Comparison of ENCODE assay signal across 21 cellular contexts in the genomic region with DNA sequence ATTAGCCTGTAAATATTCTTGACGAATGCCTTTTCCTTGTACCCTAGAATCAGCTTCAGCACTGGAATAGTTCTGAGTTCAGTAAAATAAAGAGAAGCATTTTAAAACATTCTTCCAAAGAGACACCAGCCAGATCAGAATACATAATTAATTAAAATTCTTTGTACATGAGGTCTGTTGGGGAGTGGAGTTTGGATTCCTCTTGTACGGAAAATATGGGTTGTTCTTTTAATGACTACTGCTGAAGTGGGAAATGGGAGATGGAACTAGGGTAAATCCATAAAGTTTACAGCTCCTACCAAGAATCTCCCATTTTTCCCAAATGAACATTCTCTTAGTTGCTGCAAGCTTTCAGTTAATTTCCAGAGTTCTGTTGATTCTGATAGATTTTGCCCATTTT.
"Had no signal": no experiment of that assay in that cellular context is flagged by ENCODE, and none has a peak within 500 bp of the region (broad histone marks: within the 10 kb centered on the region; RNA-seq: fewer than 3 reads in every experiment).

No MANE protein-coding gene starts in this region.

- H3K9ac ChIP-seq: parathyroid adenoma had no signal

- H3K4me3 Mint-ChIP-seq: dendritic cell treated with granulocyte-macrophage colony-stimulating factor and Interleukin-4, amounts not matched to agents 40 ng/mL and 50 ng/mL, for 4 days; effector memory CD8-positive, alpha-beta T cell; naive B cell; nephron; stimulated activated naive B cell treated with anti-CD40 and anti-IgM and Interleukin-4, amounts not matched to agents 10 μg/mL and 1 μg/mL and 100 μg/mL, for 72 hours; stimulated activated naive CD8-positive, alpha-beta T cell treated with anti-CD3 and anti-CD28 coated beads, Interleukin-15, amount 100 ng/mL, for 72 hours had no signal

- H3K79me2 ChIP-seq: parathyroid adenoma had no signal

- H3K4me3 ChIP-seq: heart left ventricle, psoas muscle, right lobe of liver, spleen, testis, tibial nerve had no signal

- H3K27me3 ChIP-seq: right lobe of liver, spleen, testis, tibial nerve had no signal

- H3K36me3 Mint-ChIP-seq: naive B cell; stimulated activated naive B cell treated with anti-CD40 and anti-IgM and Interleukin-4, amounts not matched to agents 10 μg/mL and 1 μg/mL and 100 μg/mL, for 72 hours had no signal

- FAIRE-seq: colon, frontal cortex had no signal

- H3K4me1 Mint-ChIP-seq: naive B cell; stimulated activated naive B cell treated with anti-CD40 and anti-IgM and Interleukin-4, amounts not matched to agents 10 μg/mL and 1 μg/mL and 100 μg/mL, for 72 hours; stimulated activated naive CD8-positive, alpha-beta T cell treated with anti-CD3 and anti-CD28 coated beads, Interleukin-15, amount 100 ng/mL, for 72 hours had no signal

- DNase-seq: effector memory CD8-positive, alpha-beta T cell; heart left ventricle; hippocampal formation; kidney glomerular epithelial cell; mesendoderm; naive B cell; psoas muscle; retina; right lobe of liver; spleen; stimulated activated CD4-positive, alpha-beta T cell treated with anti-CD3 and anti-CD28 coated beads, Interleukin-2, amount 100 ng/mL, for 24 hours; stimulated activated CD4-positive, alpha-beta T cell treated with anti-CD3 and anti-CD28 coated beads, Interleukin-4, amount 100 ng/mL, for 4 hours; stimulated activated naive B cell treated with anti-CD40 and anti-IgM and Interleukin-4, amounts not matched to agents 10 μg/mL and 1 μg/mL and 100 μg/mL, for 72 hours; stimulated activated naive CD8-positive, alpha-beta T cell treated with anti-CD3 and anti-CD28 coated beads, Interleukin-15, amount 100 ng/mL, for 72 hours; testis had no signal

- H3K27ac ChIP-seq: heart left ventricle, parathyroid adenoma, psoas muscle, right lobe of liver, spleen, testis, tibial nerve had no signal

- H3K27ac Mint-ChIP-seq: dendritic cell treated with granulocyte-macrophage colony-stimulating factor and Interleukin-4, amounts not matched to agents 40 ng/mL and 50 ng/mL, for 4 days; effector memory CD8-positive, alpha-beta T cell; naive B cell; nephron; stimulated activated naive B cell treated with anti-CD40 and anti-IgM and Interleukin-4, amounts not matched to agents 10 μg/mL and 1 μg/mL and 100 μg/mL, for 72 hours; stimulated activated naive CD8-positive, alpha-beta T cell treated with anti-CD3 and anti-CD28 coated beads, Interleukin-15, amount 100 ng/mL, for 72 hours had no signal

- ATAC-seq: effector memory CD8-positive, alpha-beta T cell; heart left ventricle; psoas muscle; right lobe of liver; stimulated activated naive B cell treated with anti-CD40 and anti-IgM and Interleukin-4, amounts not matched to agents 10 μg/mL and 1 μg/mL and 100 μg/mL, for 72 hours; stimulated activated naive CD8-positive, alpha-beta T cell treated with anti-CD3 and anti-CD28 coated beads, Interleukin-15, amount 100 ng/mL, for 72 hours had no signal

- H3K9me3 ChIP-seq: heart left ventricle, psoas muscle, right lobe of liver, testis, tibial nerve had no signal

- H3K36me3 ChIP-seq: heart left ventricle, right lobe of liver, spleen, tibial nerve had no signal

- H2AFZ ChIP-seq: parathyroid adenoma had no signal

- H3K4me1 ChIP-seq: heart left ventricle, parathyroid adenoma, psoas muscle, right lobe of liver, spleen, testis, tibial nerve had no signal

- H3K27me3 Mint-ChIP-seq: dendritic cell treated with granulocyte-macrophage colony-stimulating factor and Interleukin-4, amounts not matched to agents 40 ng/mL and 50 ng/mL, for 4 days; effector memory CD8-positive, alpha-beta T cell; naive B cell; stimulated activated naive B cell treated with anti-CD40 and anti-IgM and Interleukin-4, amounts not matched to agents 10 μg/mL and 1 μg/mL and 100 μg/mL, for 72 hours; stimulated activated naive CD8-positive, alpha-beta T cell treated with anti-CD3 and anti-CD28 coated beads, Interleukin-15, amount 100 ng/mL, for 72 hours had no signal

- H3K9me3 Mint-ChIP-seq: dendritic cell treated with granulocyte-macrophage colony-stimulating factor and Interleukin-4, amounts not matched to agents 40 ng/mL and 50 ng/mL, for 4 days; nephron; stimulated activated naive B cell treated with anti-CD40 and anti-IgM and Interleukin-4, amounts not matched to agents 10 μg/mL and 1 μg/mL and 100 μg/mL, for 72 hours; stimulated activated naive CD8-positive, alpha-beta T cell treated with anti-CD3 and anti-CD28 coated beads, Interleukin-15, amount 100 ng/mL, for 72 hours had no signal
